In genomic region chr17:80396680-80397387, GRCh38 we compare ENCODE assay signal across 16 cellular contexts.
DNase-seq lines count a peak whose midpoint lies in the region; ATAC-seq and TF ChIP-seq lines count a peak whose summit lies in the region.
"Had no signal": no experiment of that assay in that cellular context is flagged by ENCODE, and none has a peak within 500 bp of the region (broad histone marks: within the 10 kb centered on the region; RNA-seq: fewer than 3 reads in every experiment).

No MANE protein-coding gene starts in this region.

- peak; percentile 13 to 34 for ATAC-seq in activated CD4-positive, CD25-positive, alpha-beta regulatory T cell treated with anti-CD3 and anti-CD28 coated beads, Interleukin-2, amount 50 U/mL, for 24 hours
- peak; percentile 26; the same call in 2 of the 3 replicates for ATAC-seq in RWPE2 (ENCODE audit: low read depth)
- no peak for ATAC-seq in HG02840 (IDR thresholded peaks at IDR 0.05; ENCODE audit: low FRiP score, unreplicated experiment)
- ATAC-seq in HG03095 (IDR thresholded peaks at IDR 0.05; ENCODE audit: unreplicated experiment), result no peak
- ATAC-seq: heart right ventricle had no signal

- no peaks in the 10 kb centered on the region for H3K27me3 ChIP-seq in RWPE2 (ENCODE audit: insufficient read depth, poor library complexity, severe bottlenecking)
- H3K27me3 ChIP-seq: heart right ventricle, SJSA1 had no signal

- H3K9me3 Mint-ChIP-seq in dendritic cell treated with granulocyte-macrophage colony-stimulating factor and Interleukin-4, amounts not matched to agents 40 ng/mL and 50 ng/mL, for 4 days, result no peaks in the 10 kb centered on the region

- peak overlapping the region; percentile 60 for H3K27ac Mint-ChIP-seq in dendritic cell treated with granulocyte-macrophage colony-stimulating factor and Interleukin-4, amounts not matched to agents 40 ng/mL and 50 ng/mL, for 4 days

- H3K4me3 ChIP-seq in RWPE2 (ENCODE audit: severe bottlenecking), result no peak overlapping the region
- H3K4me3 ChIP-seq: heart right ventricle, SJSA1, smooth muscle cell had no signal

- H3K36me3 Mint-ChIP-seq in dendritic cell treated with granulocyte-macrophage colony-stimulating factor and Interleukin-4, amounts not matched to agents 40 ng/mL and 50 ng/mL, for 4 days (ENCODE audit: low read depth), result peaks cover 43% of the 10 kb centered on the region

- no peak overlapping the region for H3K4me3 Mint-ChIP-seq in dendritic cell treated with granulocyte-macrophage colony-stimulating factor and Interleukin-4, amounts not matched to agents 40 ng/mL and 50 ng/mL, for 4 days

- peaks cover 38% of the 10 kb centered on the region for H3K4me1 Mint-ChIP-seq in dendritic cell treated with granulocyte-macrophage colony-stimulating factor and Interleukin-4, amounts not matched to agents 40 ng/mL and 50 ng/mL, for 4 days (ENCODE audit: low read depth)

- peaks cover 15% of the 10 kb centered on the region for H3K27me3 Mint-ChIP-seq in dendritic cell treated with granulocyte-macrophage colony-stimulating factor and Interleukin-4, amounts not matched to agents 40 ng/mL and 50 ng/mL, for 4 days

- no peak for TF ChIP-seq CTCF in RWPE2 (IDR thresholded peaks at IDR 0.05; ENCODE audit: poor library complexity, severe bottlenecking)

- intact Hi-C loops in dendritic cell treated with granulocyte-macrophage colony-stimulating factor and Interleukin-4, amounts not matched to agents 40 ng/mL and 50 ng/mL, for 4 days (cut with micrococcal nuclease), result no loop called here

- no peaks in the 10 kb centered on the region for H3K9me3 ChIP-seq in RWPE2 (ENCODE audit: severe bottlenecking)
- H3K9me3 ChIP-seq: heart right ventricle had no signal

- H3K36me3 ChIP-seq in RWPE2 (ENCODE audit: low read depth), result peaks cover 25% of the 10 kb centered on the region

- H3K4me1 ChIP-seq in RWPE2 (ENCODE audit: insufficient read depth, poor library complexity, severe bottlenecking), result no peaks in the 10 kb centered on the region

- H3K27ac ChIP-seq in RWPE2 (ENCODE audit: poor library complexity, severe bottlenecking), result no peak overlapping the region
- H3K27ac ChIP-seq: heart right ventricle, parathyroid adenoma, SJSA1 had no signal

- no peak for DNase-seq in activated CD4-positive, CD25-positive, alpha-beta regulatory T cell (lab: John Stamatoyannopoulos, UW)
- DNase-seq in RWPE2 (ENCODE audit: low spot score) (peak; percentile 17), EL (no peak)
- peak; percentile 35 for DNase-seq in stimulated activated CD8-positive, alpha-beta memory T cell treated with anti-CD3 and anti-CD28 coated beads, Interleukin-4, amount 100 ng/mL, for 48 hours
- DNase-seq: anterior cingulate cortex, cortex of kidney, heart right ventricle, Kasumi-1, NCI-H1436 had no signal

Comparison
In these comparisons a context has a peak if more than half of its experiments do, and no peak if none do; other contexts are left out.
1. ATAC-seq: peak in activated CD4-positive, CD25-positive, alpha-beta regulatory T cell treated with anti-CD3 and anti-CD28 coated beads, Interleukin-2, amount 50 U/mL, for 24 hours (2 of 2) and RWPE2 (single experiment); none in HG02840 (single experiment) and HG03095 (single experiment).
2. DNase-seq: peak in RWPE2 (single experiment) and stimulated activated CD8-positive, alpha-beta memory T cell treated with anti-CD3 and anti-CD28 coated beads, Interleukin-4, amount 100 ng/mL, for 48 hours (single experiment); none in activated CD4-positive, CD25-positive, alpha-beta regulatory T cell (0 of 4) and EL (single experiment).